Comparison of ENCODE assay signal across 1 cellular context in the genomic region with DNA sequence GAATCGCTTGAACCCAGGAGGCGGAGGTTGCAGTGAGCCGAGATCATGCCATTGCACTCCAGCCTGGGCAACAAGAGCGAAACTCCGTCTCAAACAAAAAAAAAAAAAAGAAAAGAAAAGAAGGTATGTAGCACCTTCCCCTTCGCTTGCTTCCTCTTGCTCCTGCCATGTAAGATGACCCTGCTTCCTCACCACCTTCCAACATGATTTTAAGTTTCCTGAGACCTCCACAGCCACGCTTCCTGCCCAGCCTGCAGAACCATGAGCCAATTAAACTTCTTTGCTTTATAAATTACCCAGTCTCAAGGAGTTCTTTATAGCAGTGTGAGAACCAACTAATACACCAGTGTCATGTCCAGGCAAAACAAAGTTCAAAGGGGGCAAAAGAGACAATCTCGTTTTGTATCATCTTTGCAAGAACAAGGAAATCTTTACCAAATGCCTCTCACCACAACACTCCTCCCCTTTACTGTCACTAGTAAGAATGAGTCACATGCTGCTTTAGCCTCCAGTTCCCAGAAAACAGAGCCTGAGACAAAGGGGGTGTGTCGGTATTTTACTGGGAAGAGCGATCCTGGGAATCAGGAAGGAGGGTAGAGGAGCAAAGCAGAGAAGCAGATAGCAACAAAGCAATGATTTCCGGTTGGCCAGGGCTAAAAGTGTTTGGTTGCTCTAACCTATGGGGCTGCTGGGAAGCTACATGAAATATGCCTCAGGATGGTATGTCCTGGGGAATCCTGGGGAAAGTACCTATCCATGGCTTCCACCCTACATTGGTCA.
TF ChIP-seq lines count a peak whose summit lies in the region.

No MANE protein-coding gene starts in this region.

TF ChIP-seq in HepG2, 621 proteins besides CTCF, POLR2A, EP300 and RAD21 (continued from another document and continues in another):
- TF ChIP-seq, protein P1, sequence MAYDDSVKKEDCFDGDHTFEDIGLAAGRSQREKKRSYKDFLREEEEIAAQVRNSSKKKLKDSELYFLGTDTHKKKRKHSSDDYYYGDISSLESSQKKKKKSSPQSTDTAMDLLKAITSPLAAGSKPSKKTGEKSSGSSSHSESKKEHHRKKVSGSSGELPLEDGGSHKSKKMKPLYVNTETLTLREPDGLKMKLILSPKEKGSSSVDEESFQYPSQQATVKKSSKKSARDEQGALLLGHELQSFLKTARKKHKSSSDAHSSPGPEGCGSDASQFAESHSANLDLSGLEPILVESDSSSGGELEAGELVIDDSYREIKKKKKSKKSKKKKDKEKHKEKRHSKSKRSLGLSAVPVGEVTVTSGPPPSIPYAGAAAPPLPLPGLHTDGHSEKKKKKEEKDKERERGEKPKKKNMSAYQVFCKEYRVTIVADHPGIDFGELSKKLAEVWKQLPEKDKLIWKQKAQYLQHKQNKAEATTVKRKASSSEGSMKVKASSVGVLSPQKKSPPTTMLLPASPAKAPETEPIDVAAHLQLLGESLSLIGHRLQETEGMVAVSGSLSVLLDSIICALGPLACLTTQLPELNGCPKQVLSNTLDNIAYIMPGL (CRISPR knock-in tag; IDR thresholded peaks at IDR 0.05; ENCODE audit: borderline replicate concordance in 1 of 2, low read depth in 1 of 2): no peak
- TF ChIP-seq PPARG (CRISPR knock-in tag; conservative IDR thresholded peaks at IDR 0.05) (no peak), RFXAP (CRISPR knock-in tag; IDR thresholded peaks at IDR 0.05; ENCODE audit: borderline replicate concordance) (peak; percentile 47; the same call in 1 of the 2 replicates), ZNF180 (CRISPR knock-in tag; IDR thresholded peaks at IDR 0.05; ENCODE audit: borderline replicate concordance, low read depth) (no peak), DMTF1 (CRISPR knock-in tag; IDR thresholded peaks at IDR 0.05) (no peak), MYNN (CRISPR knock-in tag; IDR thresholded peaks at IDR 0.05; ENCODE audit: low read depth) (no peak), ZNF367 (CRISPR knock-in tag; IDR thresholded peaks at IDR 0.05; ENCODE audit: borderline replicate concordance) (no peak), ARID5B (CRISPR knock-in tag; IDR thresholded peaks at IDR 0.05) (no peak), FOSL2 (CRISPR knock-in tag; IDR thresholded peaks at IDR 0.05) (peak; percentile 55; the same call in 1 of the 2 replicates), AHDC1 (CRISPR knock-in tag; IDR thresholded peaks at IDR 0.05; ENCODE audit: borderline replicate concordance) (no peak), GABPA (IDR thresholded peaks at IDR 0.05; ENCODE audit: low read depth, low read length) (no peak), GABPA (CRISPR knock-in tag; IDR thresholded peaks at IDR 0.05; ENCODE audit: low read depth) (peak; percentile 27; the same call in 1 of the 2 replicates), SAP130 (CRISPR knock-in tag; IDR thresholded peaks at IDR 0.05; ENCODE audit: low read depth) (peak; percentile 51), ZNF792 (CRISPR knock-in tag; IDR thresholded peaks at IDR 0.05) (no peak), ZNF446 (CRISPR knock-in tag; IDR thresholded peaks at IDR 0.05) (no peak), FOXM1 (CRISPR knock-in tag; IDR thresholded peaks at IDR 0.05) (no peak), ZNF296 (CRISPR knock-in tag; conservative IDR thresholded peaks at IDR 0.05) (no peak), ZNF878 (CRISPR knock-in tag; IDR thresholded peaks at IDR 0.05) (no peak), PAX8 (CRISPR knock-in tag; IDR thresholded peaks at IDR 0.05; ENCODE audit: borderline replicate concordance) (no peak), DPF2 (CRISPR knock-in tag; IDR thresholded peaks at IDR 0.05; ENCODE audit: borderline replicate concordance, low read depth) (no peak), KDM5B (CRISPR knock-in tag; IDR thresholded peaks at IDR 0.05; ENCODE audit: borderline replicate concordance) (no peak), RAD51 (IDR thresholded peaks at IDR 0.05; ENCODE audit: borderline replicate concordance) (no peak)
- TF ChIP-seq, protein P2, sequence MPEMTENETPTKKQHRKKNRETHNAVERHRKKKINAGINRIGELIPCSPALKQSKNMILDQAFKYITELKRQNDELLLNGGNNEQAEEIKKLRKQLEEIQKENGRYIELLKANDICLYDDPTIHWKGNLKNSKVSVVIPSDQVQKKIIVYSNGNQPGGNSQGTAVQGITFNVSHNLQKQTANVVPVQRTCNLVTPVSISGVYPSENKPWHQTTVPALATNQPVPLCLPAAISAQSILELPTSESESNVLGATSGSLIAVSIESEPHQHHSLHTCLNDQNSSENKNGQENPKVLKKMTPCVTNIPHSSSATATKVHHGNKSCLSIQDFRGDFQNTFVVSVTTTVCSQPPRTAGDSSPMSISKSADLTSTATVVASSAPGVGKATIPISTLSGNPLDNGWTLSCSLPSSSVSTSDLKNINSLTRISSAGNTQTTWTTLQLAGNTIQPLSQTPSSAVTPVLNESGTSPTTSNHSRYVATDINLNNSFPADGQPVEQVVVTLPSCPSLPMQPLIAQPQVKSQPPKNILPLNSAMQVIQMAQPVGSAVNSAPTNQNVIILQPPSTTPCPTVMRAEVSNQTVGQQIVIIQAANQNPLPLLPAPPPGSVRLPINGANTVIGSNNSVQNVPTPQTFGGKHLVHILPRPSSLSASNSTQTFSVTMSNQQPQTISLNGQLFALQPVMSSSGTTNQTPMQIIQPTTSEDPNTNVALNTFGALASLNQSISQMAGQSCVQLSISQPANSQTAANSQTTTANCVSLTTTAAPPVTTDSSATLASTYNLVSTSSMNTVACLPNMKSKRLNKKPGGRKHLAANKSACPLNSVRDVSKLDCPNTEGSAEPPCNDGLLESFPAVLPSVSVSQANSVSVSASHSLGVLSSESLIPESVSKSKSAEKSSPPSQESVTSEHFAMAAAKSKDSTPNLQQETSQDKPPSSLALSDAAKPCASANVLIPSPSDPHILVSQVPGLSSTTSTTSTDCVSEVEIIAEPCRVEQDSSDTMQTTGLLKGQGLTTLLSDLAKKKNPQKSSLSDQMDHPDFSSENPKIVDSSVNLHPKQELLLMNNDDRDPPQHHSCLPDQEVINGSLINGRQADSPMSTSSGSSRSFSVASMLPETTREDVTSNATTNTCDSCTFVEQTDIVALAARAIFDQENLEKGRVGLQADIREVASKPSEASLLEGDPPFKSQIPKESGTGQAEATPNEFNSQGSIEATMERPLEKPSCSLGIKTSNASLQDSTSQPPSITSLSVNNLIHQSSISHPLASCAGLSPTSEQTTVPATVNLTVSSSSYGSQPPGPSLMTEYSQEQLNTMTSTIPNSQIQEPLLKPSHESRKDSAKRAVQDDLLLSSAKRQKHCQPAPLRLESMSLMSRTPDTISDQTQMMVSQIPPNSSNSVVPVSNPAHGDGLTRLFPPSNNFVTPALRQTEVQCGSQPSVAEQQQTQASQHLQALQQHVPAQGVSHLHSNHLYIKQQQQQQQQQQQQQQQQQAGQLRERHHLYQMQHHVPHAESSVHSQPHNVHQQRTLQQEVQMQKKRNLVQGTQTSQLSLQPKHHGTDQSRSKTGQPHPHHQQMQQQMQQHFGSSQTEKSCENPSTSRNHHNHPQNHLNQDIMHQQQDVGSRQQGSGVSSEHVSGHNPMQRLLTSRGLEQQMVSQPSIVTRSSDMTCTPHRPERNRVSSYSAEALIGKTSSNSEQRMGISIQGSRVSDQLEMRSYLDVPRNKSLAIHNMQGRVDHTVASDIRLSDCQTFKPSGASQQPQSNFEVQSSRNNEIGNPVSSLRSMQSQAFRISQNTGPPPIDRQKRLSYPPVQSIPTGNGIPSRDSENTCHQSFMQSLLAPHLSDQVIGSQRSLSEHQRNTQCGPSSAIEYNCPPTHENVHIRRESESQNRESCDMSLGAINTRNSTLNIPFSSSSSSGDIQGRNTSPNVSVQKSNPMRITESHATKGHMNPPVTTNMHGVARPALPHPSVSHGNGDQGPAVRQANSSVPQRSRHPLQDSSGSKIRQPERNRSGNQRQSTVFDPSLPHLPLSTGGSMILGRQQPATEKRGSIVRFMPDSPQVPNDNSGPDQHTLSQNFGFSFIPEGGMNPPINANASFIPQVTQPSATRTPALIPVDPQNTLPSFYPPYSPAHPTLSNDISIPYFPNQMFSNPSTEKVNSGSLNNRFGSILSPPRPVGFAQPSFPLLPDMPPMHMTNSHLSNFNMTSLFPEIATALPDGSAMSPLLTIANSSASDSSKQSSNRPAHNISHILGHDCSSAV (CRISPR knock-in tag; IDR thresholded peaks at IDR 0.05; ENCODE audit: borderline replicate concordance): no peak
- TF ChIP-seq, protein P3, sequence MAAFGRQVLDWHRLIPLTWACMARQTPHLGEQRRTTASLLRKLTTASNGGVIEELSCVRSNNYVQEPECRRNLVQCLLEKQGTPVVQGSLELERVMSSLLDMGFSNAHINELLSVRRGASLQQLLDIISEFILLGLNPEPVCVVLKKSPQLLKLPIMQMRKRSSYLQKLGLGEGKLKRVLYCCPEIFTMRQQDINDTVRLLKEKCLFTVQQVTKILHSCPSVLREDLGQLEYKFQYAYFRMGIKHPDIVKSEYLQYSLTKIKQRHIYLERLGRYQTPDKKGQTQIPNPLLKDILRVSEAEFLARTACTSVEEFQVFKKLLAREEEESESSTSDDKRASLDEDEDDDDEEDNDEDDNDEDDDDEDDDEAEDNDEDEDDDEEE (CRISPR knock-in tag; IDR thresholded peaks at IDR 0.05): no peak
- TF ChIP-seq, protein P4, sequence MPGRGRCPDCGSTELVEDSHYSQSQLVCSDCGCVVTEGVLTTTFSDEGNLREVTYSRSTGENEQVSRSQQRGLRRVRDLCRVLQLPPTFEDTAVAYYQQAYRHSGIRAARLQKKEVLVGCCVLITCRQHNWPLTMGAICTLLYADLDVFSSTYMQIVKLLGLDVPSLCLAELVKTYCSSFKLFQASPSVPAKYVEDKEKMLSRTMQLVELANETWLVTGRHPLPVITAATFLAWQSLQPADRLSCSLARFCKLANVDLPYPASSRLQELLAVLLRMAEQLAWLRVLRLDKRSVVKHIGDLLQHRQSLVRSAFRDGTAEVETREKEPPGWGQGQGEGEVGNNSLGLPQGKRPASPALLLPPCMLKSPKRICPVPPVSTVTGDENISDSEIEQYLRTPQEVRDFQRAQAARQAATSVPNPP (CRISPR knock-in tag; IDR thresholded peaks at IDR 0.05): no peak
